Comparison of ENCODE assay signal across 31 cellular contexts in genomic region chr11:77441409-77441808, GRCh38.
"Had no signal": no experiment of that assay in that cellular context is flagged by ENCODE, and none has a peak within 500 bp of the region (broad histone marks: within the 10 kb centered on the region; RNA-seq: fewer than 3 reads in every experiment).

No MANE protein-coding gene starts in this region.

- H3K4me2 ChIP-seq: neural progenitor cell had no signal

- H3K9me3 Mint-ChIP-seq: activated CD4-positive, alpha-beta memory T cell treated with anti-CD3 and anti-CD28 coated beads for 36 hours; activated CD4-positive, alpha-beta T cell treated with anti-CD3 and anti-CD28 coated beads, Interleukin-2, amount 10 ng/mL, durations not matched to agents 24 days and 14 days; activated naive CD4-positive, alpha-beta T cell treated with anti-CD3 and anti-CD28 coated beads, Interleukin-2, amount 10 ng/mL, durations not matched to agents 7 days and 5 days; activated naive CD8-positive, alpha-beta T cell treated with anti-CD3 and anti-CD28 coated beads, Interleukin-2, amount 10 ng/mL, durations not matched to agents 7 days and 5 days; activated T-cell treated with anti-CD3 and anti-CD28 coated beads, Interleukin-2, amount 50 U/mL, for 24 hours; brain; natural killer cell; neural progenitor cell; stimulated activated effector memory CD8-positive, alpha-beta T cell treated with anti-CD3 and anti-CD28 coated beads, Interleukin-12 subunit alpha, Interleukin-12 subunit beta, amount 100 ng/mL, for 72 hours; stimulated activated naive CD8-positive, alpha-beta T cell treated with anti-CD3 and anti-CD28 coated beads, Interleukin-15, Interleukin-2, amounts not matched to agents 100 ng/mL and 50 ng/mL, for 24 hours had no signal

- H3K4me1 Mint-ChIP-seq: natural killer cell; neural progenitor cell; stimulated activated effector memory CD8-positive, alpha-beta T cell treated with anti-CD3 and anti-CD28 coated beads, Interleukin-12 subunit alpha, Interleukin-12 subunit beta, amount 100 ng/mL, for 72 hours had no signal

- H3K4me3 ChIP-seq: ascending aorta, cardiac muscle cell, colonic mucosa, esophagus squamous epithelium, neural progenitor cell, right lobe of liver, skin epidermis, thoracic aorta had no signal

- H3K27ac Mint-ChIP-seq: activated CD4-positive, alpha-beta memory T cell treated with anti-CD3 and anti-CD28 coated beads for 36 hours; activated CD4-positive, alpha-beta T cell treated with anti-CD3 and anti-CD28 coated beads, Interleukin-2, amount 10 ng/mL, durations not matched to agents 24 days and 14 days; activated naive CD4-positive, alpha-beta T cell treated with anti-CD3 and anti-CD28 coated beads, Interleukin-2, amount 10 ng/mL, durations not matched to agents 7 days and 5 days; activated naive CD8-positive, alpha-beta T cell treated with anti-CD3 and anti-CD28 coated beads, Interleukin-2, amount 10 ng/mL, durations not matched to agents 7 days and 5 days; activated T-cell treated with anti-CD3 and anti-CD28 coated beads, Interleukin-2, amount 50 U/mL, for 24 hours; brain; natural killer cell; neural progenitor cell; stimulated activated effector memory CD8-positive, alpha-beta T cell treated with anti-CD3 and anti-CD28 coated beads, Interleukin-12 subunit alpha, Interleukin-12 subunit beta, amount 100 ng/mL, for 72 hours; stimulated activated naive CD8-positive, alpha-beta T cell treated with anti-CD3 and anti-CD28 coated beads, Interleukin-15, Interleukin-2, amounts not matched to agents 100 ng/mL and 50 ng/mL, for 24 hours; T-helper 17 cell had no signal

- H3K27ac ChIP-seq: ascending aorta, cardiac muscle cell, colonic mucosa, epithelial cell of prostate, esophagus squamous epithelium, neural progenitor cell, right lobe of liver, skin epidermis, thoracic aorta, WERI-Rb-1 had no signal

- FAIRE-seq: endometrium had no signal

- H3K36me3 Mint-ChIP-seq: activated CD4-positive, alpha-beta memory T cell treated with anti-CD3 and anti-CD28 coated beads for 36 hours; activated naive CD4-positive, alpha-beta T cell treated with anti-CD3 and anti-CD28 coated beads, Interleukin-2, amount 10 ng/mL, durations not matched to agents 7 days and 5 days; activated naive CD8-positive, alpha-beta T cell treated with anti-CD3 and anti-CD28 coated beads, Interleukin-2, amount 10 ng/mL, durations not matched to agents 7 days and 5 days; natural killer cell; neural progenitor cell; stimulated activated effector memory CD8-positive, alpha-beta T cell treated with anti-CD3 and anti-CD28 coated beads, Interleukin-12 subunit alpha, Interleukin-12 subunit beta, amount 100 ng/mL, for 72 hours had no signal

- ATAC-seq: natural killer cell; right lobe of liver; stimulated activated effector memory CD8-positive, alpha-beta T cell treated with anti-CD3 and anti-CD28 coated beads, Interleukin-12 subunit alpha, Interleukin-12 subunit beta, amount 100 ng/mL, for 72 hours; T-helper 17 cell had no signal

- H3K27me3 Mint-ChIP-seq: activated T-cell treated with anti-CD3 and anti-CD28 coated beads, Interleukin-2, amount 50 U/mL, for 24 hours; brain; stimulated activated naive CD8-positive, alpha-beta T cell treated with anti-CD3 and anti-CD28 coated beads, Interleukin-15, Interleukin-2, amounts not matched to agents 100 ng/mL and 50 ng/mL, for 24 hours had no signal

- H3K9ac ChIP-seq: neural progenitor cell had no signal

- H3K4me1 ChIP-seq: ascending aorta, esophagus squamous epithelium, neural progenitor cell, right lobe of liver had no signal

- H2AFZ ChIP-seq: neural progenitor cell had no signal

- H3K9me3 ChIP-seq: ascending aorta, colonic mucosa, esophagus squamous epithelium, right lobe of liver, thoracic aorta had no signal

- H3K36me3 ChIP-seq: ascending aorta, cardiac muscle cell, colonic mucosa, esophagus squamous epithelium, neural progenitor cell, right lobe of liver, thoracic aorta, WERI-Rb-1 had no signal

- DNase-seq: activated CD4-positive, alpha-beta memory T cell treated with anti-CD3 and anti-CD28 coated beads for 36 hours; activated CD4-positive, alpha-beta T cell treated with anti-CD3 and anti-CD28 coated beads, Interleukin-2, amount 10 ng/mL, durations not matched to agents 24 days and 14 days; activated CD4-positive, CD25-positive, alpha-beta regulatory T cell treated with anti-CD3 and anti-CD28 coated beads, Interleukin-2, amount 50 U/mL, for 72 hours; activated CD8-positive, alpha-beta memory T cell treated with anti-CD3 and anti-CD28 coated beads, Interleukin-2, amount 50 U/mL, for 48 hours; activated gamma-delta T cell; activated naive CD4-positive, alpha-beta T cell treated with anti-CD3 and anti-CD28 coated beads, Interleukin-2, amount 10 ng/mL, durations not matched to agents 7 days and 5 days; activated naive CD8-positive, alpha-beta T cell treated with anti-CD3 and anti-CD28 coated beads, Interleukin-2, amount 10 ng/mL, durations not matched to agents 7 days and 5 days; activated T-cell treated with anti-CD3 and anti-CD28 coated beads, Interleukin-2, amount 50 U/mL, for 24 hours; cerebellar nuclear complex; colonic mucosa; effector CD8-positive, alpha-beta T cell; esophagus squamous epithelium; foreskin melanocyte; mammary epithelial cell; midbrain; natural killer cell; right lobe of liver; stimulated activated CD4-positive, alpha-beta T cell treated with anti-CD3 and anti-CD28 coated beads, Interleukin-4, amount 100 ng/mL, for 24 hours; T-helper 17 cell; T1000; WERI-Rb-1 had no signal

- H3K27me3 ChIP-seq: ascending aorta, cardiac muscle cell, colonic mucosa, esophagus squamous epithelium, neural progenitor cell, right lobe of liver had no signal

- H3K4me3 Mint-ChIP-seq: activated CD4-positive, alpha-beta memory T cell treated with anti-CD3 and anti-CD28 coated beads for 36 hours; activated CD4-positive, alpha-beta T cell treated with anti-CD3 and anti-CD28 coated beads, Interleukin-2, amount 10 ng/mL, durations not matched to agents 24 days and 14 days; activated naive CD4-positive, alpha-beta T cell treated with anti-CD3 and anti-CD28 coated beads, Interleukin-2, amount 10 ng/mL, durations not matched to agents 7 days and 5 days; activated naive CD8-positive, alpha-beta T cell treated with anti-CD3 and anti-CD28 coated beads, Interleukin-2, amount 10 ng/mL, durations not matched to agents 7 days and 5 days; activated T-cell treated with anti-CD3 and anti-CD28 coated beads, Interleukin-2, amount 50 U/mL, for 24 hours; brain; natural killer cell; neural progenitor cell; stimulated activated effector memory CD8-positive, alpha-beta T cell treated with anti-CD3 and anti-CD28 coated beads, Interleukin-12 subunit alpha, Interleukin-12 subunit beta, amount 100 ng/mL, for 72 hours; stimulated activated naive CD8-positive, alpha-beta T cell treated with anti-CD3 and anti-CD28 coated beads, Interleukin-15, Interleukin-2, amounts not matched to agents 100 ng/mL and 50 ng/mL, for 24 hours; T-helper 17 cell had no signal
